Comparison of ENCODE assay signal across 26 cellular contexts in genomic region chr12:85714425-85714824, GRCh38.
A peak's percentile ranks its signal among the peaks of the same experiment; 100 is the strongest.
DNase-seq lines count a peak whose midpoint lies in the region; ATAC-seq, FAIRE-seq and TF ChIP-seq lines count a peak whose summit lies in the region.
"Had no signal": no experiment of that assay in that cellular context is flagged by ENCODE, and none has a peak within 500 bp of the region (broad histone marks: within the 10 kb centered on the region; RNA-seq: fewer than 3 reads in every experiment).

No MANE protein-coding gene starts in this region.

- H2AFZ ChIP-seq in GM12878 (ENCODE audit: control insufficient read depth, low read depth, low read length): no peak overlapping the region

- H3K27me3 ChIP-seq in left ventricle myocardium inferior (ENCODE audit: low read depth) (no peaks in the 10 kb centered on the region), GM12878 (replicated peaks in 1 of 2; ENCODE audit: control insufficient read depth in 2 of 2, insufficient read depth in 2 of 2, low read length in 1 of 2) (no peaks in the 10 kb centered on the region), pancreas (no peaks in the 10 kb centered on the region), MG63 (no peaks in the 10 kb centered on the region)
- H3K27me3 ChIP-seq: BE2C, BLaER1 had no signal

- no peak for ATAC-seq in GM12878
- ATAC-seq in pancreas: no peak

- no peak for FAIRE-seq in GM12878 (lab: Jason Lieb, UNC)
- FAIRE-seq in pancreas (lab: Jason Lieb, UNC): peak; percentile 26
- FAIRE-seq: A204.1, GM12891, GM19239 had no signal

- H3K79me2 ChIP-seq in GM12878 (ENCODE audit: control insufficient read depth, insufficient read depth, low read length): no peaks in the 10 kb centered on the region

- TF ChIP-seq CTCF in left ventricle myocardium inferior (IDR thresholded peaks at IDR 0.05; ENCODE audit: borderline replicate concordance) (no peak), HEK293 (tag by site-specific recombination; IDR thresholded peaks at IDR 0.05) (no peak), GM12878 (IDR thresholded peaks at IDR 0.05 in 2 of 3, conservative IDR thresholded peaks at IDR 0.05 in 1 of 3; ENCODE audit: control insufficient read depth in 2 of 3, extremely low read depth in 1 of 3, insufficient read depth in 1 of 3, low read depth in 3 of 3, low read length in 3 of 3) (no peak), pancreas (IDR thresholded peaks at IDR 0.05) (no peak)

- no peak for TF ChIP-seq RAD21 in GM12878 (IDR thresholded peaks at IDR 0.05; ENCODE audit: insufficient read depth, low read depth, low read length)

- H3K9me3 ChIP-seq in left ventricle myocardium inferior (replicated peaks) (peaks cover 42% of the 10 kb centered on the region), HEK293 (ENCODE audit: control insufficient read depth, insufficient read depth, low read depth, low read length) (no peaks in the 10 kb centered on the region), GM12878 (replicated peaks; ENCODE audit: control insufficient read depth, insufficient read depth, low read length) (no peaks in the 10 kb centered on the region), pancreas (no peaks in the 10 kb centered on the region), MG63 (no peaks in the 10 kb centered on the region)
- H3K9me3 ChIP-seq: BE2C, BLaER1 had no signal

- WGBS in GM12878 (ENCODE audit: insufficient coverage, insufficient replicate concordance, low lambda C conversion rate, missing lambda C conversion rate): 79% methylated on average over 1 of the region's 1 CpG
- 98 to 99% methylated on average over 1 of the region's 1 CpG for WGBS in pancreas, 2 donors

- RAD21 ChIA-PET in GM12878 (lab: Charles Lee; ENCODE audit: unreplicated experiment): no interaction called here

- H3K4me2 ChIP-seq in GM12878 (ENCODE audit: control insufficient read depth, insufficient read depth): no peak overlapping the region
- H3K4me2 ChIP-seq: BLaER1 had no signal

- CTCF ChIA-PET in HEK293 (lab: Yijun Ruan, JAX) (interaction anchor here (1.0 kb wide), 1 partner anchor 11 kb away, joined by 3 read pairs; no protein-coding TSS in a partner anchor), GM12878 (lab: Yijun Ruan, JAX) (no interaction called here)

- in situ Hi-C loops in GM12878 (cut with MboI): no loop called here

- DNase-seq in left ventricle myocardium inferior (no peak), cardiac septum (ENCODE audit: low spot score) (no peak), GM12878 (ENCODE audit: low read depth, low spot score) (no peak), pancreas (no peak), MG63 (no peak)
- no peak for DNase-seq in activated CD8-positive, alpha-beta memory T cell treated with anti-CD3 and anti-CD28 coated beads, Interleukin-2, amount 50 U/mL, for 48 hours
- DNase-seq: 8988T; ACHN; BE2C; C1 segment of cervical spinal cord; CD4-positive, alpha-beta memory T cell; CD4-positive, CD25-positive, alpha-beta regulatory T cell; CD8-positive, alpha-beta memory T cell; COR-L47; DMS 273 treated with DMSO at 0.1 percent for 48 hours; DMS153; DMS53; DMS79; DND-41; EL; GDM1 had no signal

- H3K36me3 ChIP-seq in left ventricle myocardium inferior (no peaks in the 10 kb centered on the region), HEK293 (ENCODE audit: control insufficient read depth in 2 of 2, insufficient read depth in 1 of 2, low read length in 2 of 2) (no peaks in the 10 kb centered on the region), GM12878 (ENCODE audit: control insufficient read depth in 2 of 2, insufficient read depth in 2 of 2, low read length in 1 of 2) (no peaks in the 10 kb centered on the region), pancreas (no peaks in the 10 kb centered on the region), MG63 (no peaks in the 10 kb centered on the region)
- H3K36me3 ChIP-seq: BE2C, BLaER1 had no signal

- H3K4me1 ChIP-seq in left ventricle myocardium inferior (peaks cover 29% of the 10 kb centered on the region), HEK293 (ENCODE audit: control insufficient read depth, insufficient read depth, low read length) (no peaks in the 10 kb centered on the region), GM12878 (ENCODE audit: control insufficient read depth, insufficient read depth, low read length) (no peaks in the 10 kb centered on the region), pancreas (peaks cover 0 to 11% (median 10%) of the 10 kb centered on the region in 3 donors)
- H3K4me1 ChIP-seq: BE2C, BLaER1 had no signal

- peak overlapping the region; percentile 71 for H3K27ac ChIP-seq in left ventricle myocardium inferior (replicated peaks)
- no peak overlapping the region for H3K27ac ChIP-seq in HEK293 (ENCODE audit: extremely low read depth, low read depth, low read length)
- no peak overlapping the region for H3K27ac ChIP-seq in GM12878 (ENCODE audit: control insufficient read depth, insufficient read depth)
- no peak overlapping the region for H3K27ac ChIP-seq in pancreas
- H3K27ac ChIP-seq: BLaER1 had no signal

- SMC1A ChIA-PET in GM12878 (lab: Charles Lee; ENCODE audit: uncharacterized antibody, unreplicated experiment): interaction anchor here (1.4 kb wide), 1 partner anchor 289 kb away, joined by 3 read pairs; no protein-coding TSS in a partner anchor

- no TSS peak for BruUV-seq in GM12878 (replicated peaks; lab: Mats Ljungman, UMichigan)

- H3K4me3 ChIP-seq in left ventricle myocardium inferior: no peak overlapping the region
- H3K4me3 ChIP-seq in HEK293 (ENCODE audit: low read depth, low read length): no peak overlapping the region
- H3K4me3 ChIP-seq in GM12878: no peak overlapping the region
- H3K4me3 ChIP-seq in pancreas: no peak overlapping the region
- H3K4me3 ChIP-seq in MG63: no peak overlapping the region
- H3K4me3 ChIP-seq: BLaER1 had no signal

- POLR2A ChIA-PET in HEK293 (lab: Yijun Ruan, JAX) (no interaction called here), GM12878 (lab: Charles Lee) (no interaction called here)

- H4K20me1 ChIP-seq in GM12878 (ENCODE audit: control insufficient read depth, insufficient read depth): no peaks in the 10 kb centered on the region
- H4K20me1 ChIP-seq: BLaER1 had no signal

- H3K9ac ChIP-seq in GM12878 (ENCODE audit: control insufficient read depth, insufficient read depth, low read length): no peak overlapping the region
- H3K9ac ChIP-seq: BLaER1 had no signal

- TF ChIP-seq POLR2A in GM12878 (IDR thresholded peaks at IDR 0.05; ENCODE audit: low read depth, low read length): no peak

- no peak for TF ChIP-seq EP300 in GM12878 (IDR thresholded peaks at IDR 0.05; ENCODE audit: borderline replicate concordance in 1 of 2, control insufficient read depth in 1 of 2, low read depth in 2 of 2, low read length in 2 of 2)

- intact Hi-C loops in left ventricle myocardium inferior (cut with micrococcal nuclease) (no loop called here), cardiac septum (cut with DNase I) (loop anchor here (10.0 kb wide), 2 partner anchors 120 to 150 kb away; partner anchors contain the start of gene RASSF9), GM12878 (cut with micrococcal nuclease; ENCODE audit: unreplicated experiment) (no loop called here), pancreas (cut with DNase I) (no loop called here)

TF ChIP-seq in HEK293, 187 proteins besides CTCF, POLR2A, EP300 and RAD21:
- TF ChIP-seq ZNF248 (tag by site-specific recombination; IDR thresholded peaks at IDR 0.05) (no peak), ZNF391 (tag by site-specific recombination; IDR thresholded peaks at IDR 0.05; ENCODE audit: borderline replicate concordance, low read depth) (no peak), ATF2 (tag by site-specific recombination; IDR thresholded peaks at IDR 0.05; ENCODE audit: low read depth) (peak; percentile 81), GLI4 (tag by site-specific recombination; IDR thresholded peaks at IDR 0.05) (no peak)
TF ChIP-seq in HEK293: peak in this region for 1.

TF ChIP-seq in GM12878, 131 proteins besides CTCF, POLR2A, EP300 and RAD21:
- TF ChIP-seq ATF7 (IDR thresholded peaks at IDR 0.05; ENCODE audit: low read depth) (peak; percentile 28; the same call in 1 of the 2 replicates), POLR2AphosphoS5 (IDR thresholded peaks at IDR 0.05; ENCODE audit: low read length) (no peak)
